8 cellular contexts compared by ENCODE assay signal in genomic region chr10:62818426-62819011, GRCh38. TPM values are rescaled to one million over a fixed set of nuclear protein-coding genes. Genes with fewer than 3 reads are reported as not detected.
DNase-seq lines count a peak whose midpoint lies in the region; ATAC-seq and FAIRE-seq lines count a peak whose summit lies in the region.

No MANE protein-coding gene starts in this region.

- H3K36me3 ChIP-seq in small intestine (ENCODE audit: control insufficient read depth in 2 of 2, insufficient read depth in 2 of 2, low read length in 2 of 2): no peaks in the 10 kb centered on the region

- no peaks in the 10 kb centered on the region for H3K9me3 ChIP-seq in small intestine (ENCODE audit: control insufficient read depth, low read depth)

- H3K27me3 ChIP-seq in small intestine (ENCODE audit: control insufficient read depth in 2 of 2, insufficient read depth in 2 of 2, low read length in 2 of 2): peaks cover 0 to 8% of the 10 kb centered on the region in 2 donors

- 2 to 7% (median 6%) methylated on average over 47 to 65 of the region's 65 CpGs for WGBS in small intestine, 3 donors

- no peak for ATAC-seq in activated naive CD8-positive, alpha-beta T cell treated with anti-CD3 and anti-CD28 coated beads, Interleukin-2, amount 50 U/mL, for 24 hours
- ATAC-seq in HG03025 (IDR thresholded peaks at IDR 0.05; ENCODE audit: low FRiP score, unreplicated experiment): no peak

- no peaks in the 10 kb centered on the region for H3K9me3 Mint-ChIP-seq in activated naive CD8-positive, alpha-beta T cell treated with anti-CD3 and anti-CD28 coated beads, Interleukin-2, amount 50 U/mL, for 24 hours

- H3K4me3 ChIP-seq in small intestine (ENCODE audit: low read depth in 1 of 2, low read length in 2 of 2): peak overlapping the region in 1 of 2 donors; percentile 79

- DNase-seq in COLO668 (lab: John Stamatoyannopoulos, UW; ENCODE audit: unreplicated experiment) (peak; percentile 51), NCI-H69 (lab: John Stamatoyannopoulos, UW) (peak; percentile 2), islet precursor cell (peak; percentile 63), small intestine (no peak), occipital lobe (lab: John Stamatoyannopoulos, UW) (no peak)
- peak; percentile 74 for DNase-seq in activated naive CD8-positive, alpha-beta T cell treated with anti-CD3 and anti-CD28 coated beads, Interleukin-2, amount 50 U/mL, for 24 hours
- peak; percentile 44 to 58 for DNase-seq in stimulated activated CD4-positive, alpha-beta T cell treated with anti-CD3 and anti-CD28 coated beads, Interleukin-2, amount 100 ng/mL, for 48 hours

- H3K4me3 Mint-ChIP-seq in activated naive CD8-positive, alpha-beta T cell treated with anti-CD3 and anti-CD28 coated beads, Interleukin-2, amount 50 U/mL, for 24 hours: peak overlapping the region; percentile 94

- peaks cover 28% of the 10 kb centered on the region for H3K36me3 Mint-ChIP-seq in activated naive CD8-positive, alpha-beta T cell treated with anti-CD3 and anti-CD28 coated beads, Interleukin-2, amount 50 U/mL, for 24 hours (ENCODE audit: low read depth)

- peak overlapping the region; percentile 100 for H3K27ac Mint-ChIP-seq in activated naive CD8-positive, alpha-beta T cell treated with anti-CD3 and anti-CD28 coated beads, Interleukin-2, amount 50 U/mL, for 24 hours

- peaks cover 38% of the 10 kb centered on the region for H3K4me1 Mint-ChIP-seq in activated naive CD8-positive, alpha-beta T cell treated with anti-CD3 and anti-CD28 coated beads, Interleukin-2, amount 50 U/mL, for 24 hours

- H3K4me1 ChIP-seq in small intestine (ENCODE audit: control insufficient read depth in 2 of 2, insufficient read depth in 1 of 2, low read depth in 1 of 2, low read length in 1 of 2): peaks cover 8 to 13% of the 10 kb centered on the region in 2 donors

- no peak for FAIRE-seq in small intestine (lab: Jason Lieb, UNC)

- no peak overlapping the region for H3K27ac ChIP-seq in small intestine (ENCODE audit: low read depth in 1 of 2, low read length in 1 of 2)

- peaks cover 21% of the 10 kb centered on the region for H3K27me3 Mint-ChIP-seq in activated naive CD8-positive, alpha-beta T cell treated with anti-CD3 and anti-CD28 coated beads, Interleukin-2, amount 50 U/mL, for 24 hours

RNA-seq across cellular contexts. Expression of gene EGR2, which starts 2.4 kb away (rescaled TPM):
- polyA plus RNA-seq in small intestine: 1 to 10 TPM in 1 of 3 donors, under 1 TPM in 2; 0.45 to 5.4 (median 0.54) TPM
- total RNA-seq in occipital lobe: 1.6 TPM

RNA-seq across cellular contexts. Expression of gene ADO, which starts 14.0 kb away (rescaled TPM):
- polyA plus RNA-seq in small intestine: 1 to 10 TPM; 7.4 to 9.5 (median 8.1) TPM
- 38.7 TPM for total RNA-seq in occipital lobe

Comparison
In these comparisons a context has a peak if more than half of its experiments do, and no peak if none do; other contexts are left out.
1. DNase-seq: peak in COLO668 (single experiment), NCI-H69 (single experiment), activated naive CD8-positive, alpha-beta T cell treated with anti-CD3 and anti-CD28 coated beads, Interleukin-2, amount 50 U/mL, for 24 hours (single experiment), islet precursor cell (single experiment) and stimulated activated CD4-positive, alpha-beta T cell treated with anti-CD3 and anti-CD28 coated beads, Interleukin-2, amount 100 ng/mL, for 48 hours (2 of 2); none in small intestine (single experiment) and occipital lobe (single experiment).